In the genomic region with DNA sequence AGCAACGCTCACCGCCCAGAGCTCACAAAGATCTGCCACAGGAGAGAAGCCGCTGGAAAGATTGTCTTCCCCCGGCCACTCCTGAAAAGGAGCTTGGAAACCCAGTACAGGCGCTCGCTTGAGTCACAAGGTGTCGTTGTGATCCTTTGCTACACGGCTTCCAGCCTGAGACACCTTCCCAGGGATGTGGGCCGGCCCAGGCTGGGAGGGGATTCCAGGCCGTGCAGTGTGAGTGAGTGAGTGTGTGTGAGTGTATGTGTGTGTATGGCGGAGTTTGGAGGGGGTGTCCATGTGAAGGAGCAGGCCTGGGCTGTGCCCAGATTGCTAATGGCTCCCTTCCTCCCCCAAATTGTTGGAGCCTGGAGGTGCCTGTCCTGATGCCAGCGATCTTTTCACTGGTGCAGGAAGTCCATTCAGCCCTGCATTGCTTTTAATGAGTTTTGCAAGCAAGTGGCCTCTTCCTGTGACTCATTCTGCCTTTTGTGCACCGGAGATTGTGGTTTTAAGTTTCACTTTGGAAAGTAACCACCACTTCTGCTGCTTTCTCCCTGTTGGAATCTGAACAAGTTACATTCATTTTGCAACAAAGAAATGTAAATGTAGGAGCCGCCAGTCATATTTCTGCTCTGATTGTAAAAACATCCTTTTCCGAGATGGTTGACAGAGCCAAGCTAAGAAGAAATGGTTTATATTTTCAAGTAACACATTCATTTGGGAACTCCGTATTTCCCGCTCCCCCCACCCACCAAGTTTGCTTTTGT, we compare ENCODE assay signal across 8 cellular contexts.
DNase-seq lines count a peak whose midpoint lies in the region; ATAC-seq, FAIRE-seq and TF ChIP-seq lines count a peak whose summit lies in the region.

No MANE protein-coding gene starts in this region.

- TF ChIP-seq EP300 in gastroesophageal sphincter (IDR thresholded peaks at IDR 0.05) (no peak), tibial nerve (IDR thresholded peaks at IDR 0.05) (peak in 1 of 2 donors; percentile 89)

- ATAC-seq in GM21447 (IDR thresholded peaks at IDR 0.05; ENCODE audit: unreplicated experiment), result peak; percentile 83
- ATAC-seq in gastroesophageal sphincter, result peak; percentile 85

- H3K36me3 ChIP-seq in gastroesophageal sphincter, result peaks cover 0 to 29% of the 10 kb centered on the region in 2 donors
- peaks cover 0 to 20% (median 2%) of the 10 kb centered on the region in 3 donors for H3K36me3 ChIP-seq in tibial nerve

- TF ChIP-seq POLR2A in gastroesophageal sphincter (IDR thresholded peaks at IDR 0.05) (no peak), tibial nerve (IDR thresholded peaks at IDR 0.05) (no peak)

- H3K9me3 ChIP-seq in gastroesophageal sphincter (peaks cover 0 to 3% (median 0%) of the 10 kb centered on the region in 3 donors), tibial nerve (peaks cover 0 to 8% (median 0%) of the 10 kb centered on the region in 4 donors)

- H3K4me3 ChIP-seq in gastroesophageal sphincter, result peak overlapping the region; percentile 10 to 35
- H3K4me3 ChIP-seq in tibial nerve, result peak overlapping the region; percentile 7 to 40 (median 14)

- no peak for FAIRE-seq in HTR-8/SVneo (lab: Jason Lieb, UNC)
- peak; percentile 87 for FAIRE-seq in RCC 7860 (lab: Jason Lieb, UNC)

- 0 to 9% methylated on average over 8 to 13 of the region's 17 CpGs for WGBS in gastroesophageal sphincter (ENCODE audit: low coverage in 1 of 2), 2 donors
- WGBS in tibial nerve, 2 donors, result 5 to 8% methylated on average over 13 to 16 of the region's 17 CpGs

- DNase-seq in DMS79 (lab: John Stamatoyannopoulos, UW) (peak; percentile 80), HTR-8/SVneo (ENCODE audit: insufficient read length, low spot score) (peak; percentile 91), RCC 7860 (ENCODE audit: low spot score) (peak; percentile 86), non-pigmented ciliary epithelial cell (ENCODE audit: low read depth) (peak; percentile 93), tibial nerve (ENCODE audit: low spot score in 2 of 2) (peak; percentile 34 to 64)
- DNase-seq in activated naive CD4-positive, alpha-beta T cell treated with Interleukin-2 at 50 U/mL for 16 hours, result peak; percentile 49

- H3K27me3 ChIP-seq in gastroesophageal sphincter (no peaks in the 10 kb centered on the region), tibial nerve (no peaks in the 10 kb centered on the region)

- peak in 3 of 4 experiments; percentile 9 to 53 (median 29) for TF ChIP-seq CTCF in gastroesophageal sphincter (IDR thresholded peaks at IDR 0.05)
- TF ChIP-seq CTCF in tibial nerve (IDR thresholded peaks at IDR 0.05), result no peak

- peaks cover 5 to 25% (median 13%) of the 10 kb centered on the region in 3 donors for H3K4me1 ChIP-seq in gastroesophageal sphincter
- peaks cover 0 to 36% (median 18%) of the 10 kb centered on the region in 4 donors for H3K4me1 ChIP-seq in tibial nerve

- peak overlapping the region; percentile 21 to 81 (median 75) for H3K27ac ChIP-seq in gastroesophageal sphincter
- H3K27ac ChIP-seq in tibial nerve, result peak overlapping the region; percentile 21 to 80 (median 58)

Comparison
In these comparisons a context has a peak if more than half of its experiments do, and no peak if none do; other contexts are left out.
1. Peak in every context shown above with its lines: DNase-seq, ATAC-seq, H3K4me3 ChIP-seq and H3K27ac ChIP-seq.
2. CTCF ChIP-seq: peak in gastroesophageal sphincter (3 of 4); none in tibial nerve (0 of 5).